Comparison of ENCODE assay signal across 24 cellular contexts in genomic region chr10:77031531-77031930, GRCh38.
"Had no signal": no experiment of that assay in that cellular context is flagged by ENCODE, and none has a peak within 500 bp of the region (broad histone marks: within the 10 kb centered on the region; RNA-seq: fewer than 3 reads in every experiment).

No MANE protein-coding gene starts in this region.

- H3K4me1 Mint-ChIP-seq: activated naive CD8-positive, alpha-beta T cell treated with anti-CD3 and anti-CD28 coated beads, Interleukin-2, amount 10 ng/mL, durations not matched to agents 7 days and 5 days had no signal

- DNase-seq: activated CD4-positive, alpha-beta T cell treated with anti-CD3 and anti-CD28 coated beads for 4 hours; activated CD8-positive, alpha-beta memory T cell treated with anti-CD3 and anti-CD28 coated beads, Interleukin-2, amount 50 U/mL, for 4 hours; activated CD8-positive, alpha-beta T cell treated with anti-CD3 and anti-CD28 coated beads for 36 hours; activated naive CD4-positive, alpha-beta T cell treated with anti-CD3 and anti-CD28 coated beads, Interleukin-2, amount 50 U/mL, for 16 hours; activated naive CD8-positive, alpha-beta T cell treated with anti-CD3 and anti-CD28 coated beads, Interleukin-2, amount 10 ng/mL, durations not matched to agents 7 days and 5 days; adrenal gland; anterior cingulate cortex; central memory CD4-positive, alpha-beta T cell; NCI-H1048; NCI-H146; NCI-H187 treated with DMSO at 0.1 percent for 48 hours; NCI-H2081 treated with DMSO at 0.1 percent for 48 hours; NCI-H2171; NCI-H2227 treated with DMSO at 0.1 percent for 48 hours; NCI-H526; NK-92 treated with Interleukin-12 subunit alpha and Interleukin-12 subunit beta, amount 100 ng/mL, for 24 hours; OCI-M1; Right ventricle myocardium superior; SJCRH30; SK-N-SH had no signal

- H3K9me3 ChIP-seq: adrenal gland, SJCRH30, SK-N-SH had no signal

- ATAC-seq: activated CD4-positive, CD25-positive, alpha-beta regulatory T cell treated with anti-CD3 and anti-CD28 coated beads, Interleukin-2, amount 50 U/mL, for 24 hours; activated CD8-positive, alpha-beta T cell treated with anti-CD3 and anti-CD28 coated beads for 36 hours; Panc1 had no signal

- H3K36me3 ChIP-seq: adrenal gland, SJCRH30 had no signal

- H3K27me3 ChIP-seq: adrenal gland, SJCRH30 had no signal

- H3K9me3 Mint-ChIP-seq: activated CD8-positive, alpha-beta T cell treated with anti-CD3 and anti-CD28 coated beads for 36 hours; activated naive CD8-positive, alpha-beta T cell treated with anti-CD3 and anti-CD28 coated beads, Interleukin-2, amount 10 ng/mL, durations not matched to agents 7 days and 5 days; T-helper 1 cell treated with Interleukin-12 subunit alpha and Interleukin-12 subunit beta and Interleukin-4 antibody, amounts not matched to agents 30 μg/mL and 1 μg/mL, for 36 hours had no signal

- H3K27ac ChIP-seq: adrenal gland, RWPE1, SJCRH30 had no signal

- H3K27ac Mint-ChIP-seq: activated CD8-positive, alpha-beta T cell treated with anti-CD3 and anti-CD28 coated beads for 36 hours; activated naive CD8-positive, alpha-beta T cell treated with anti-CD3 and anti-CD28 coated beads, Interleukin-2, amount 10 ng/mL, durations not matched to agents 7 days and 5 days; T-helper 1 cell treated with Interleukin-12 subunit alpha and Interleukin-12 subunit beta and Interleukin-4 antibody, amounts not matched to agents 30 μg/mL and 1 μg/mL, for 36 hours had no signal

- H3K4me3 Mint-ChIP-seq: activated CD8-positive, alpha-beta T cell treated with anti-CD3 and anti-CD28 coated beads for 36 hours; activated naive CD8-positive, alpha-beta T cell treated with anti-CD3 and anti-CD28 coated beads, Interleukin-2, amount 10 ng/mL, durations not matched to agents 7 days and 5 days; T-helper 1 cell treated with Interleukin-12 subunit alpha and Interleukin-12 subunit beta and Interleukin-4 antibody, amounts not matched to agents 30 μg/mL and 1 μg/mL, for 36 hours had no signal

- H3K9ac ChIP-seq: SK-N-SH had no signal

- H3K4me3 ChIP-seq: adrenal gland, SJCRH30 had no signal

- H3K4me1 ChIP-seq: SJCRH30 had no signal
